17 cellular contexts compared by ENCODE assay signal in genomic region chr17:28777178-28777577, GRCh38. TPM values are rescaled to one million over a fixed set of nuclear protein-coding genes. Genes with fewer than 3 reads are reported as not detected.
A peak's percentile ranks its signal among the peaks of the same experiment; 100 is the strongest.
DNase-seq lines count a peak whose midpoint lies in the region; ATAC-seq and TF ChIP-seq lines count a peak whose summit lies in the region.
"Had no signal": no experiment of that assay in that cellular context is flagged by ENCODE, and none has a peak within 500 bp of the region (broad histone marks: within the 10 kb centered on the region; RNA-seq: fewer than 3 reads in every experiment).

No MANE protein-coding gene starts in this region.

- BruUV-seq in MCF 10A (replicated peaks; lab: Mats Ljungman, UMichigan): no TSS peak
- no TSS peak for BruUV-seq in PC-9 (replicated peaks; lab: Mats Ljungman, UMichigan)

- no peaks in the 10 kb centered on the region for H3K9me2 ChIP-seq in PC-9 (ENCODE audit: insufficient read depth)

- peaks cover 57% of the 10 kb centered on the region for H3K36me3 Mint-ChIP-seq in MCF 10A (ENCODE audit: insufficient read depth, unreplicated experiment)
- H3K36me3 Mint-ChIP-seq in stimulated activated memory B cell treated with anti-CD40 and anti-IgM and Interleukin-4, amounts not matched to agents 10 μg/mL and 1 μg/mL and 100 μg/mL, for 72 hours: peaks cover 29% of the 10 kb centered on the region

- TF ChIP-seq POLR2A in breast epithelium (IDR thresholded peaks at IDR 0.05): no peak

- CTCF ChIA-PET in MCF 10A (lab: Yijun Ruan, JAX): interaction anchor here (1.0 kb wide), 1 partner anchor 13 kb away, joined by 3 read pairs; no protein-coding TSS in a partner anchor
- CTCF ChIA-PET in PC-9 (lab: Charles Lee): no interaction called here

- H3K27ac Mint-ChIP-seq in MCF 10A (ENCODE audit: low read depth, unreplicated experiment): peak overlapping the region; percentile 44
- H3K27ac Mint-ChIP-seq in stimulated activated memory B cell treated with anti-CD40 and anti-IgM and Interleukin-4, amounts not matched to agents 10 μg/mL and 1 μg/mL and 100 μg/mL, for 72 hours: peak overlapping the region; percentile 17

- DNase-seq in MCF 10A (ENCODE audit: unreplicated experiment) (peak; percentile 72), breast epithelium (ENCODE audit: low spot score in 2 of 2) (no peak), PC-9 (no peak)
- DNase-seq: activated CD4-positive, alpha-beta T cell treated with anti-CD3 and anti-CD28 coated beads, Interleukin-2, amount 50 U/mL, for 1 hour; activated effector memory CD4-positive, alpha-beta T cell treated with anti-CD3 and anti-CD28 coated beads, Interleukin-2, amount 50 U/mL, for 16 hours; hypothalamus; IMR-90; left colon; NCI-H2171 treated with DMSO at 0.1 percent for 48 hours; NK-92 treated with Interleukin-12 subunit alpha and Interleukin-12 subunit beta, amount 100 ng/mL, for 24 hours; SHP77; stimulated activated CD4-positive, alpha-beta T cell treated with anti-CD3 and anti-CD28 coated beads, Interleukin-12 subunit alpha, Interleukin-12 subunit beta, amount 100 ng/mL, for 4 hours had no signal

- no peaks in the 10 kb centered on the region for H3K27me3 Mint-ChIP-seq in MCF 10A (ENCODE audit: insufficient read depth, unreplicated experiment)
- no peaks in the 10 kb centered on the region for H3K27me3 Mint-ChIP-seq in stimulated activated memory B cell treated with anti-CD40 and anti-IgM and Interleukin-4, amounts not matched to agents 10 μg/mL and 1 μg/mL and 100 μg/mL, for 72 hours

- no peaks in the 10 kb centered on the region for H3K9me3 ChIP-seq in breast epithelium
- no peaks in the 10 kb centered on the region for H3K9me3 ChIP-seq in PC-9 (ENCODE audit: insufficient read depth, low read depth)

- intact Hi-C loops in MCF 10A (cut with micrococcal nuclease): no loop called here
- intact Hi-C loops in breast epithelium (cut with DNase I; ENCODE audit: low total_unique reads): no loop called here
- intact Hi-C loops in PC-9 (cut with micrococcal nuclease; ENCODE audit: unreplicated experiment): no loop called here

- H3K4me3 ChIP-seq in breast epithelium (no peak overlapping the region), PC-9 (no peak overlapping the region)

- H3K27ac ChIP-seq in breast epithelium: peak overlapping the region in 1 of 2 donors; percentile 41
- H3K27ac ChIP-seq in PC-9: peak overlapping the region; percentile 7; the same call in 1 of the 2 replicates

- peaks cover 28% of the 10 kb centered on the region for H3K79me2 ChIP-seq in PC-9 (ENCODE audit: low read depth)

- H3K4me3 Mint-ChIP-seq in MCF 10A (ENCODE audit: unreplicated experiment): peak overlapping the region; percentile 28
- H3K4me3 Mint-ChIP-seq in stimulated activated memory B cell treated with anti-CD40 and anti-IgM and Interleukin-4, amounts not matched to agents 10 μg/mL and 1 μg/mL and 100 μg/mL, for 72 hours: no peak overlapping the region

- H3K27me3 ChIP-seq in breast epithelium (no peaks in the 10 kb centered on the region), PC-9 (ENCODE audit: insufficient read depth, low read depth) (no peaks in the 10 kb centered on the region)

- peaks cover 14% of the 10 kb centered on the region for H4K20me1 ChIP-seq in PC-9 (ENCODE audit: insufficient read depth)

- no peaks in the 10 kb centered on the region for H3K9me3 Mint-ChIP-seq in MCF 10A (ENCODE audit: unreplicated experiment)
- H3K9me3 Mint-ChIP-seq in stimulated activated memory B cell treated with anti-CD40 and anti-IgM and Interleukin-4, amounts not matched to agents 10 μg/mL and 1 μg/mL and 100 μg/mL, for 72 hours: no peaks in the 10 kb centered on the region

- POLR2A ChIA-PET in MCF 10A (lab: Yijun Ruan, JAX): interaction anchor here (1.2 kb wide), 1 partner anchor 65 kb away, joined by 5 read pairs; the partner anchor contains the start of gene FAM222B
- POLR2A ChIA-PET in PC-9 (lab: Charles Lee; ENCODE audit: unreplicated experiment): no interaction called here

- H3K36me3 ChIP-seq in breast epithelium (no peaks in the 10 kb centered on the region), PC-9 (ENCODE audit: low read depth) (peaks cover 11% of the 10 kb centered on the region)

- no peak overlapping the region for H2AFZ ChIP-seq in PC-9

- peaks cover 11% of the 10 kb centered on the region; the same call in 1 of the 2 replicates for H3F3A ChIP-seq in PC-9 (ENCODE audit: insufficient read depth, low read depth)

- TF ChIP-seq CTCF in MCF 10A (IDR thresholded peaks at IDR 0.05; ENCODE audit: unreplicated experiment) (no peak), breast epithelium (IDR thresholded peaks at IDR 0.05) (no peak), PC-9 (conservative IDR thresholded peaks at IDR 0.05) (no peak)

- ATAC-seq in esophagus mucosa (peak; percentile 68), HG03108 (IDR thresholded peaks at IDR 0.05; ENCODE audit: unreplicated experiment) (no peak), HG02763 (IDR thresholded peaks at IDR 0.05; ENCODE audit: unreplicated experiment) (no peak), GM21619 (IDR thresholded peaks at IDR 0.05; ENCODE audit: unreplicated experiment) (no peak)
- no peak for ATAC-seq in stimulated activated memory B cell treated with anti-CD40 and anti-IgM and Interleukin-4, amounts not matched to agents 10 μg/mL and 1 μg/mL and 100 μg/mL, for 72 hours
- ATAC-seq: left colon had no signal

- H3K4me1 Mint-ChIP-seq in MCF 10A (ENCODE audit: insufficient read depth, unreplicated experiment): peaks cover 18% of the 10 kb centered on the region
- peaks cover 36% of the 10 kb centered on the region for H3K4me1 Mint-ChIP-seq in stimulated activated memory B cell treated with anti-CD40 and anti-IgM and Interleukin-4, amounts not matched to agents 10 μg/mL and 1 μg/mL and 100 μg/mL, for 72 hours

- H3K4me1 ChIP-seq in breast epithelium: no peaks in the 10 kb centered on the region
- H3K4me1 ChIP-seq in PC-9 (replicated peaks; ENCODE audit: insufficient read depth): no peaks in the 10 kb centered on the region

- H3K4me2 ChIP-seq in PC-9: no peak overlapping the region

RNA-seq across cellular contexts. Expression of gene TRAF4, which starts 33.4 kb away (rescaled TPM):
- 106 and 126 TPM in 2 replicates for total RNA-seq in MCF 10A (2022)
- 10 to 100 TPM; 12.3 to 63.6 (median 48.9) TPM for total RNA-seq in breast epithelium
- total RNA-seq in PC-9 (2021): 159 and 169 TPM in 2 replicates
- 41.6 TPM for total RNA-seq in esophagus mucosa

RNA-seq across cellular contexts. Expression of gene NEK8, which starts 48.6 kb away (rescaled TPM):
- total RNA-seq in MCF 10A (2022) (4.5 and 8.6 TPM in 2 replicates), breast epithelium (1 to 10 TPM; 2.9 to 5.3 (median 2.9) TPM), PC-9 (2021) (11.5 and 12.1 TPM in 2 replicates), esophagus mucosa (3.9 TPM)

RNA-seq across cellular contexts. Expression of gene TLCD1, which starts 51.1 kb away (rescaled TPM):
- total RNA-seq in MCF 10A (2022) (13.4 and 18.7 TPM in 2 replicates), breast epithelium (1 to 10 TPM; 2.4 to 8.3 (median 3.9) TPM), PC-9 (2021) (14.7 and 19.4 TPM in 2 replicates), esophagus mucosa (14.7 TPM)

RNA-seq across cellular contexts. Expression of gene RPL23A, which starts 57.4 kb away (rescaled TPM):
- 1,941 and 2,110 TPM in 2 replicates for total RNA-seq in MCF 10A (2022)
- total RNA-seq in breast epithelium: 100 to 1,000 TPM; 491 to 945 (median 754) TPM
- 1,474 and 1,510 TPM in 2 replicates for total RNA-seq in PC-9 (2021)
- 1,336 TPM for total RNA-seq in esophagus mucosa

RNA-seq across cellular contexts. Expression of gene RAB34, which starts 59.5 kb away (rescaled TPM):
- total RNA-seq in MCF 10A (2022) (90.0 and 105 TPM in 2 replicates), breast epithelium (100 to 1,000 TPM; 105 to 129 (median 123) TPM), PC-9 (2021) (161 and 174 TPM in 2 replicates), esophagus mucosa (34.2 TPM)
